In the genomic region with DNA sequence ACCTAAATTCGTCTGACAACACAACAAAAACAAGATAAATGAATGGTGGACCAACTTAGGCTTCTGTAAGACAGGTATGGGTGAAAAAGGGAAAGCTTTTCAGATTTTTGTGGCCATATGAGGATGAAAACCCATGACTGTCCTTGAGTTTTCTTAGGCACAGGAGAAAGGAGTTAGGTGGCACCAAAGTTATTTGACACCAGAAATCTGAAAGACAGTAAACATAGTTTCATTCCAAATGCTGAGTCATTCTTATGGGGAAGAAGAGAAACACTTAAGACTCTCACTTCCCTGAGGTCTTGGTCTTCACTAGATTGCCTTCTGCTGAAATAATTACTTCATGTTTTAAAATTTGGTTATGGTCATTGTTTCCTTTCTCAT, we compare ENCODE assay signal across 8 cellular contexts. TPM values are rescaled to one million over a fixed set of nuclear protein-coding genes. Genes with fewer than 3 reads are reported as not detected.
DNase-seq lines count a peak whose midpoint lies in the region; ATAC-seq, FAIRE-seq and TF ChIP-seq lines count a peak whose summit lies in the region.

No MANE protein-coding gene starts in this region.

- no peaks in the 10 kb centered on the region for H3K9me3 ChIP-seq in esophagus squamous epithelium

- no peak for ATAC-seq in natural killer cell treated with Interleukin-12 subunit alpha and Interleukin-12 subunit beta and Interleukin-15 and Interleukin-18, amount 100 ng/mL, for 72 hours
- no peak for ATAC-seq in natural killer cell
- peak; percentile 59 for ATAC-seq in HG02943 (IDR thresholded peaks at IDR 0.05; ENCODE audit: low read depth, unreplicated experiment)

- H3K4me1 Mint-ChIP-seq in natural killer cell treated with Interleukin-12 subunit alpha and Interleukin-12 subunit beta and Interleukin-15 and Interleukin-18, amount 100 ng/mL, for 72 hours (ENCODE audit: low read depth in 2 of 2): peaks cover 10 to 12% of the 10 kb centered on the region in 2 donors
- no peaks in the 10 kb centered on the region for H3K4me1 Mint-ChIP-seq in natural killer cell
- H3K4me1 Mint-ChIP-seq in T-helper 2 cell treated with Interferon-gamma antibody and Interleukin-4, amounts not matched to agents 5 μg/mL and 100 μg/mL, for 36 hours (ENCODE audit: low read depth): peaks cover 17% of the 10 kb centered on the region

- H3K4me3 Mint-ChIP-seq in natural killer cell treated with Interleukin-12 subunit alpha and Interleukin-12 subunit beta and Interleukin-15 and Interleukin-18, amount 100 ng/mL, for 72 hours: peak overlapping the region; percentile 21
- no peak overlapping the region for H3K4me3 Mint-ChIP-seq in natural killer cell
- no peak overlapping the region for H3K4me3 Mint-ChIP-seq in T-helper 2 cell treated with Interferon-gamma antibody and Interleukin-4, amounts not matched to agents 5 μg/mL and 100 μg/mL, for 36 hours

- peaks cover 0 to 3% of the 10 kb centered on the region in 2 donors for H3K27me3 Mint-ChIP-seq in natural killer cell treated with Interleukin-12 subunit alpha and Interleukin-12 subunit beta and Interleukin-15 and Interleukin-18, amount 100 ng/mL, for 72 hours
- H3K27me3 Mint-ChIP-seq in natural killer cell (ENCODE audit: low read depth in 2 of 2): no peaks in the 10 kb centered on the region
- peaks cover 2% of the 10 kb centered on the region for H3K27me3 Mint-ChIP-seq in T-helper 2 cell treated with Interferon-gamma antibody and Interleukin-4, amounts not matched to agents 5 μg/mL and 100 μg/mL, for 36 hours (ENCODE audit: low read depth)

- no peak for FAIRE-seq in urothelium cell line (lab: Jason Lieb, UNC)

- no peak overlapping the region for H3K4me3 ChIP-seq in esophagus squamous epithelium

- intact Hi-C loops in natural killer cell (cut with micrococcal nuclease) (no loop called here), esophagus squamous epithelium (cut with DNase I) (no loop called here), posterior cingulate gyrus (cut with DNase I) (no loop called here)

- peaks cover 6 to 32% (median 16%) of the 10 kb centered on the region in 3 donors for H3K4me1 ChIP-seq in esophagus squamous epithelium

- H3K27me3 ChIP-seq in esophagus squamous epithelium: no peaks in the 10 kb centered on the region

- peak overlapping the region in 3 of 4 donors; percentile 13 to 65 (median 28) for H3K27ac ChIP-seq in esophagus squamous epithelium

- no peak for TF ChIP-seq POLR2A in esophagus squamous epithelium (IDR thresholded peaks at IDR 0.05)

- H3K36me3 Mint-ChIP-seq in natural killer cell treated with Interleukin-12 subunit alpha and Interleukin-12 subunit beta and Interleukin-15 and Interleukin-18, amount 100 ng/mL, for 72 hours: no peaks in the 10 kb centered on the region
- H3K36me3 Mint-ChIP-seq in natural killer cell: no peaks in the 10 kb centered on the region
- H3K36me3 Mint-ChIP-seq in T-helper 2 cell treated with Interferon-gamma antibody and Interleukin-4, amounts not matched to agents 5 μg/mL and 100 μg/mL, for 36 hours (ENCODE audit: low read depth): no peaks in the 10 kb centered on the region

- peak overlapping the region; percentile 32 to 70 for H3K27ac Mint-ChIP-seq in natural killer cell treated with Interleukin-12 subunit alpha and Interleukin-12 subunit beta and Interleukin-15 and Interleukin-18, amount 100 ng/mL, for 72 hours
- no peak overlapping the region for H3K27ac Mint-ChIP-seq in natural killer cell
- no peak overlapping the region for H3K27ac Mint-ChIP-seq in T-helper 2 cell treated with Interferon-gamma antibody and Interleukin-4, amounts not matched to agents 5 μg/mL and 100 μg/mL, for 36 hours

- H3K36me3 ChIP-seq in esophagus squamous epithelium: no peaks in the 10 kb centered on the region

- no peak for DNase-seq in natural killer cell treated with Interleukin-12 subunit alpha and Interleukin-12 subunit beta and Interleukin-15 and Interleukin-18, amount 100 ng/mL, for 72 hours (ENCODE audit: low spot score)
- no peak for DNase-seq in natural killer cell
- DNase-seq in NOMO-1 treated with dmso at 0.1 percent for 144 hours (lab: John Stamatoyannopoulos, UW; ENCODE audit: unreplicated experiment): peak; percentile 62
- DNase-seq in esophagus squamous epithelium (lab: John Stamatoyannopoulos, UW): no peak
- peak; percentile 48 for DNase-seq in urothelium cell line (ENCODE audit: low spot score)
- no peak for DNase-seq in T-helper 2 cell treated with Interferon-gamma antibody and Interleukin-4, amounts not matched to agents 5 μg/mL and 100 μg/mL, for 36 hours (ENCODE audit: low spot score)
- no peak for DNase-seq in posterior cingulate gyrus

- H3K9me3 Mint-ChIP-seq in natural killer cell treated with Interleukin-12 subunit alpha and Interleukin-12 subunit beta and Interleukin-15 and Interleukin-18, amount 100 ng/mL, for 72 hours: no peaks in the 10 kb centered on the region
- H3K9me3 Mint-ChIP-seq in natural killer cell: no peaks in the 10 kb centered on the region
- no peaks in the 10 kb centered on the region for H3K9me3 Mint-ChIP-seq in T-helper 2 cell treated with Interferon-gamma antibody and Interleukin-4, amounts not matched to agents 5 μg/mL and 100 μg/mL, for 36 hours

- TF ChIP-seq CTCF in natural killer cell (IDR thresholded peaks at IDR 0.05) (no peak), esophagus squamous epithelium (IDR thresholded peaks at IDR 0.05) (peak in 1 of 6 experiments; percentile 4)

- 64 to 74% methylated on average over 1 of the region's 1 CpG for WGBS in esophagus squamous epithelium, 2 donors

RNA-seq across cellular contexts. Expression of a gene that starts 5.2 kb away (rescaled TPM):
- 10 to 100 TPM; 25.7 to 34.1 TPM for total RNA-seq in natural killer cell treated with Interleukin-12 subunit alpha and Interleukin-12 subunit beta and Interleukin-15 and Interleukin-18, amount 100 ng/mL, for 72 hours
- total RNA-seq in natural killer cell: 10 to 100 TPM; 12.5 to 20.2 (median 18.3) TPM
- 100 to 1,000 TPM in 2 of 4 donors, 10 to 100 TPM in 2; 67.3 to 160 (median 89.7) TPM for total RNA-seq in esophagus squamous epithelium

Comparison
In these comparisons a context has a peak if more than half of its experiments do, and no peak if none do; other contexts are left out.
1. H3K27ac Mint-ChIP-seq: peak in natural killer cell treated with Interleukin-12 subunit alpha and Interleukin-12 subunit beta and Interleukin-15 and Interleukin-18, amount 100 ng/mL, for 72 hours (2 of 2); none in natural killer cell (0 of 2) and T-helper 2 cell treated with Interferon-gamma antibody and Interleukin-4, amounts not matched to agents 5 μg/mL and 100 μg/mL, for 36 hours (single experiment).
2. DNase-seq: peak in NOMO-1 treated with dmso at 0.1 percent for 144 hours (single experiment) and urothelium cell line (single experiment); none in natural killer cell treated with Interleukin-12 subunit alpha and Interleukin-12 subunit beta and Interleukin-15 and Interleukin-18, amount 100 ng/mL, for 72 hours (single experiment), natural killer cell (single experiment), esophagus squamous epithelium (single experiment), T-helper 2 cell treated with Interferon-gamma antibody and Interleukin-4, amounts not matched to agents 5 μg/mL and 100 μg/mL, for 36 hours (single experiment) and posterior cingulate gyrus (0 of 10).